Comparison of ENCODE assay signal across 1 cellular context in the genomic region with DNA sequence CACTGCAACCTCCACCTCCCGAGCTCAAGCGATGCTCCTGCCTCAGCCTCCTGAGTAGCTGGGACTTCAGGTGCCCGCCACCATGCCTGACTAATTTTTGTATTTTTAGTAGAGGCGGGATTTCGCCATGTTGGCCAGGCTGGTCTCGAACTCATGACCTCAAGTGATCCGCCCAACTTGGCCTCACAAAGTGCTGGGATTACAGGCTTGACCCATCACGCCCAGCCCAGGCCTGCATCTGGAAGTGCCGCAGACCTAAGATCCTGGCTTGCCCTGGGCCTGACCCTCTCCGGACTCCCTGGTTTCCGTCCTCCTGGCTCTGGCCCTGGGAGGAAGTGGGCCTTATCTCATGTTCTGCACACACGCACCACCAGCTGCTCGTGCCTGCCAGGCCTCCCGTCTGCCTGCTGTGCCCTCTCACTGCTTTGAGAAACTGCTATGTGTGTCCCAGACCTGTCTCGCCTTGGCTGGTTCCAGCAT.
TF ChIP-seq lines count a peak whose summit lies in the region.

No MANE protein-coding gene starts in this region.

TF ChIP-seq in GM23338, 12 proteins besides CTCF, POLR2A, EP300 and RAD21:
- TF ChIP-seq CREB1 (CRISPR knock-in tag; IDR thresholded peaks at IDR 0.05; ENCODE audit: low read depth), result no peak
- TF ChIP-seq, protein P1, sequence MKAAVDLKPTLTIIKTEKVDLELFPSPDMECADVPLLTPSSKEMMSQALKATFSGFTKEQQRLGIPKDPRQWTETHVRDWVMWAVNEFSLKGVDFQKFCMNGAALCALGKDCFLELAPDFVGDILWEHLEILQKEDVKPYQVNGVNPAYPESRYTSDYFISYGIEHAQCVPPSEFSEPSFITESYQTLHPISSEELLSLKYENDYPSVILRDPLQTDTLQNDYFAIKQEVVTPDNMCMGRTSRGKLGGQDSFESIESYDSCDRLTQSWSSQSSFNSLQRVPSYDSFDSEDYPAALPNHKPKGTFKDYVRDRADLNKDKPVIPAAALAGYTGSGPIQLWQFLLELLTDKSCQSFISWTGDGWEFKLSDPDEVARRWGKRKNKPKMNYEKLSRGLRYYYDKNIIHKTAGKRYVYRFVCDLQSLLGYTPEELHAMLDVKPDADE (IDR thresholded peaks at IDR 0.05), result no peak
- TF ChIP-seq ZNF331 (CRISPR knock-in tag; IDR thresholded peaks at IDR 0.05; ENCODE audit: low read depth), result no peak
- TF ChIP-seq, protein P2, sequence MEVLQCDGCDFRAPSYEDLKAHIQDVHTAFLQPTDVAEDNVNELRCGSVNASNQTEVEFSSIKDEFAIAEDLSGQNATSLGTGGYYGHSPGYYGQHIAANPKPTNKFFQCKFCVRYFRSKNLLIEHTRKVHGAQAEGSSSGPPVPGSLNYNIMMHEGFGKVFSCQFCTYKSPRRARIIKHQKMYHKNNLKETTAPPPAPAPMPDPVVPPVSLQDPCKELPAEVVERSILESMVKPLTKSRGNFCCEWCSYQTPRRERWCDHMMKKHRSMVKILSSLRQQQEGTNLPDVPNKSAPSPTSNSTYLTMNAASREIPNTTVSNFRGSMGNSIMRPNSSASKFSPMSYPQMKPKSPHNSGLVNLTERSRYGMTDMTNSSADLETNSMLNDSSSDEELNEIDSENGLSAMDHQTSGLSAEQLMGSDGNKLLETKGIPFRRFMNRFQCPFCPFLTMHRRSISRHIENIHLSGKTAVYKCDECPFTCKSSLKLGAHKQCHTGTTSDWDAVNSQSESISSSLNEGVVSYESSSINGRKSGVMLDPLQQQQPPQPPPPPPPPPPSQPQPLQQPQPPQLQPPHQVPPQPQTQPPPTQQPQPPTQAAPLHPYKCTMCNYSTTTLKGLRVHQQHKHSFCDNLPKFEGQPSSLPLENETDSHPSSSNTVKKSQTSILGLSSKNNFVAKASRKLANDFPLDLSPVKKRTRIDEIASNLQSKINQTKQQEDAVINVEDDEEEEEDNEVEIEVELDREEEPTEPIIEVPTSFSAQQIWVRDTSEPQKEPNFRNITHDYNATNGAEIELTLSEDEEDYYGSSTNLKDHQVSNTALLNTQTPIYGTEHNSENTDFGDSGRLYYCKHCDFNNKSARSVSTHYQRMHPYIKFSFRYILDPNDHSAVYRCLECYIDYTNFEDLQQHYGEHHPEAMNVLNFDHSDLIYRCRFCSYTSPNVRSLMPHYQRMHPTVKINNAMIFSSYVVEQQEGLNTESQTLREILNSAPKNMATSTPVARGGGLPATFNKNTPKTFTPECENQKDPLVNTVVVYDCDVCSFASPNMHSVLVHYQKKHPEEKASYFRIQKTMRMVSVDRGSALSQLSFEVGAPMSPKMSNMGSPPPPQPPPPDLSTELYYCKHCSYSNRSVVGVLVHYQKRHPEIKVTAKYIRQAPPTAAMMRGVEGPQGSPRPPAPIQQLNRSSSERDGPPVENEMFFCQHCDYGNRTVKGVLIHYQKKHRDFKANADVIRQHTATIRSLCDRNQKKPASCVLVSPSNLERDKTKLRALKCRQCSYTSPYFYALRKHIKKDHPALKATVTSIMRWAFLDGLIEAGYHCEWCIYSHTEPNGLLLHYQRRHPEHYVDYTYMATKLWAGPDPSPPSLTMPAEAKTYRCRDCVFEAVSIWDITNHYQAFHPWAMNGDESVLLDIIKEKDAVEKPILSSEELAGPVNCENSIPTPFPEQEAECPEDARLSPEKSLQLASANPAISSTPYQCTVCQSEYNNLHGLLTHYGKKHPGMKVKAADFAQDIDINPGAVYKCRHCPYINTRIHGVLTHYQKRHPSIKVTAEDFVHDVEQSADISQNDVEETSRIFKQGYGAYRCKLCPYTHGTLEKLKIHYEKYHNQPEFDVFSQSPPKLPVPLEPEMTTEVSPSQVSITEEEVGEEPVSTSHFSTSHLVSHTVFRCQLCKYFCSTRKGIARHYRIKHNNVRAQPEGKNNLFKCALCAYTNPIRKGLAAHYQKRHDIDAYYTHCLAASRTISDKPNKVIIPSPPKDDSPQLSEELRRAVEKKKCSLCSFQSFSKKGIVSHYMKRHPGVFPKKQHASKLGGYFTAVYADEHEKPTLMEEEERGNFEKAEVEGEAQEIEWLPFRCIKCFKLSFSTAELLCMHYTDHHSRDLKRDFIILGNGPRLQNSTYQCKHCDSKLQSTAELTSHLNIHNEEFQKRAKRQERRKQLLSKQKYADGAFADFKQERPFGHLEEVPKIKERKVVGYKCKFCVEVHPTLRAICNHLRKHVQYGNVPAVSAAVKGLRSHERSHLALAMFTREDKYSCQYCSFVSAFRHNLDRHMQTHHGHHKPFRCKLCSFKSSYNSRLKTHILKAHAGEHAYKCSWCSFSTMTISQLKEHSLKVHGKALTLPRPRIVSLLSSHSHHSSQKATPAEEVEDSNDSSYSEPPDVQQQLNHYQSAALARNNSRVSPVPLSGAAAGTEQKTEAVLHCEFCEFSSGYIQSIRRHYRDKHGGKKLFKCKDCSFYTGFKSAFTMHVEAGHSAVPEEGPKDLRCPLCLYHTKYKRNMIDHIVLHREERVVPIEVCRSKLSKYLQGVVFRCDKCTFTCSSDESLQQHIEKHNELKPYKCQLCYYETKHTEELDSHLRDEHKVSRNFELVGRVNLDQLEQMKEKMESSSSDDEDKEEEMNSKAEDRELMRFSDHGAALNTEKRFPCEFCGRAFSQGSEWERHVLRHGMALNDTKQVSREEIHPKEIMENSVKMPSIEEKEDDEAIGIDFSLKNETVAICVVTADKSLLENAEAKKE (CRISPR knock-in tag; IDR thresholded peaks at IDR 0.05), result no peak
- no peak for TF ChIP-seq JUNB (IDR thresholded peaks at IDR 0.05; ENCODE audit: unreplicated experiment)
- TF ChIP-seq EZH2 (IDR thresholded peaks at IDR 0.05; ENCODE audit: low read depth, unreplicated experiment), result no peak
- no peak for TF ChIP-seq REST (IDR thresholded peaks at IDR 0.05; ENCODE audit: unreplicated experiment)
- no peak for TF ChIP-seq NANOG (IDR thresholded peaks at IDR 0.05; ENCODE audit: borderline replicate concordance)
- TF ChIP-seq POLR2AphosphoS5 (IDR thresholded peaks at IDR 0.05; ENCODE audit: low read depth), result no peak
